In the genomic region with DNA sequence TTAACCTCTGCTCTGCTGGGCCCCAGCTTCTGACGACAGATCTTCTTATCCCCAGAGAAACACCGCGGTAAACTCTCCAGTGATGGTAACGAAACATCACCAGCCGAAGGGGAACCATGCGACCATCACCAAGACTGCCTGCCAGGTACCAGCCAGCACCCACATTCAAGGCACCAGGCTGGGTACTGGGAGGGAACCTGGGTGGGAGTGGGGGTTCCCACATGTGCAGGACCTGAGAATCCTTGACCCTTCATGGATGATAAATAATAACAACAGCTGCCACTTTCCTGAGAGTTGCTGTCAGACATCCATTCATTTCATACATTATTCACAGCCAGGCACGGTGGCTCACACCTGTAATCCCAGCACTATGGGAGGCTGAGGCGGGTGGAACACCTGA, we compare ENCODE assay signal across 30 cellular contexts. TPM values are rescaled to one million over a fixed set of nuclear protein-coding genes. Genes with fewer than 3 reads are reported as not detected.
"Had no signal": no experiment of that assay in that cellular context is flagged by ENCODE, and none has a peak within 500 bp of the region (broad histone marks: within the 10 kb centered on the region; RNA-seq: fewer than 3 reads in every experiment).

No MANE protein-coding gene starts in this region.

- H3K79me2 ChIP-seq: parathyroid adenoma had no signal

- H3K27ac ChIP-seq: neural progenitor cell, neutrophil, ovary, parathyroid adenoma, psoas muscle, right lobe of liver, sigmoid colon, stomach, thoracic aorta, thyroid gland, tibial nerve, upper lobe of left lung, vagina had no signal

- H3K9me3 ChIP-seq: neutrophil, ovary, psoas muscle, right lobe of liver, sigmoid colon, stomach, thoracic aorta, thyroid gland, tibial nerve, upper lobe of left lung, vagina had no signal

- ATAC-seq: natural killer cell; psoas muscle; right cardiac atrium; right lobe of liver; stimulated activated effector memory CD8-positive, alpha-beta T cell treated with anti-CD3 and anti-CD28 coated beads, Interleukin-12 subunit alpha, Interleukin-12 subunit beta, amount 100 ng/mL, for 72 hours; stimulated activated naive B cell treated with anti-CD40 and anti-IgM and Interleukin-4, amounts not matched to agents 10 μg/mL and 1 μg/mL and 100 μg/mL, for 72 hours had no signal

- H3K4me1 ChIP-seq: psoas muscle, right lobe of liver, sigmoid colon, vagina had no signal

- DNase-seq: natural killer cell; nucleus accumbens; ovary; posterior cingulate gyrus; psoas muscle; right cardiac atrium; right lobe of liver; sigmoid colon; small intestine; stimulated activated CD4-positive, alpha-beta T cell treated with anti-CD3 and anti-CD28 coated beads, Interleukin-15, amount 100 ng/mL, for 24 hours; stimulated activated CD4-positive, alpha-beta T cell treated with anti-CD3 and anti-CD28 coated beads, Interleukin-2, amount 100 ng/mL, for 24 hours; stimulated activated CD4-positive, alpha-beta T cell treated with anti-CD3 and anti-CD28 coated beads, Interleukin-2, amount 100 ng/mL, for 48 hours; stimulated activated CD4-positive, alpha-beta T cell treated with anti-CD3 and anti-CD28 coated beads, Interleukin-4, amount 100 ng/mL, for 24 hours; stimulated activated naive B cell treated with anti-CD40 and anti-IgM and Interleukin-4, amounts not matched to agents 10 μg/mL and 1 μg/mL and 100 μg/mL, for 72 hours; stimulated activated naive CD4-positive, alpha-beta T cell treated with Interleukin-2 at 50 U/mL for 16 hours; stomach; thyroid gland; trophoblast cell; upper lobe of left lung had no signal

- H3K27me3 ChIP-seq: neural progenitor cell, ovary, right lobe of liver, thyroid gland, tibial nerve, upper lobe of left lung, vagina had no signal

- H3K4me3 ChIP-seq: neural progenitor cell, ovary, psoas muscle, right lobe of liver, sigmoid colon, stomach, thoracic aorta, thyroid gland, tibial nerve, upper lobe of left lung, vagina had no signal

- H2AFZ ChIP-seq: neural progenitor cell, parathyroid adenoma had no signal

- H3K36me3 ChIP-seq: neural progenitor cell, neutrophil, ovary, right lobe of liver, sigmoid colon, stomach, thoracic aorta, thyroid gland, tibial nerve, upper lobe of left lung, vagina had no signal

- H3K4me2 ChIP-seq: neural progenitor cell had no signal

RNA-seq across cellular contexts. Expression of a gene that starts 20.8 kb away (rescaled TPM):
- total RNA-seq: omental fat pad, right lobe of liver, skeletal muscle tissue, thyroid gland, vagina had no signal

RNA-seq across cellular contexts. Expression of a gene that starts 49.7 kb away (rescaled TPM):
- total RNA-seq: progenitor cell of endocrine pancreas, right lobe of liver, temporal lobe, vagina had no signal
